In genomic region chr2:59630789-59631188, GRCh38 we compare ENCODE assay signal across 21 cellular contexts.
DNase-seq lines count a peak whose midpoint lies in the region; ATAC-seq and TF ChIP-seq lines count a peak whose summit lies in the region.
"Had no signal": no experiment of that assay in that cellular context is flagged by ENCODE, and none has a peak within 500 bp of the region (broad histone marks: within the 10 kb centered on the region; RNA-seq: fewer than 3 reads in every experiment).

No MANE protein-coding gene starts in this region.

- TF ChIP-seq POLR2A in adrenal gland (IDR thresholded peaks at IDR 0.05) = no peak

- no peak overlapping the region for H3K4me3 ChIP-seq in adrenal gland
- H3K4me3 ChIP-seq in dorsolateral prefrontal cortex = no peak overlapping the region
- H3K4me3 ChIP-seq: GM23248 had no signal

- intact Hi-C loops in Right ventricle myocardium superior (cut with DNase I) = no loop called here
- intact Hi-C loops in Right ventricle myocardium inferior (cut with DNase I) = no loop called here
- intact Hi-C loops in adrenal gland (cut with DNase I) = no loop called here
- intact Hi-C loops in dorsolateral prefrontal cortex (cut with DNase I) = no loop called here

- no peaks in the 10 kb centered on the region for H3K4me1 Mint-ChIP-seq in activated T-cell treated with anti-CD3 and anti-CD28 coated beads, Interleukin-2, amount 50 U/mL, for 4 hours (ENCODE audit: low read depth)
- H3K4me1 Mint-ChIP-seq: CD14-positive monocyte; CD8-positive, alpha-beta memory T cell had no signal

- no peaks in the 10 kb centered on the region for H3K27me3 Mint-ChIP-seq in activated T-cell treated with anti-CD3 and anti-CD28 coated beads, Interleukin-2, amount 50 U/mL, for 4 hours (ENCODE audit: low read depth)
- H3K27me3 Mint-ChIP-seq: CD8-positive, alpha-beta memory T cell had no signal

- H3K27me3 ChIP-seq in adrenal gland (no peaks in the 10 kb centered on the region), dorsolateral prefrontal cortex (no peaks in the 10 kb centered on the region)
- H3K27me3 ChIP-seq: BE2C had no signal

- ATAC-seq in Right ventricle myocardium superior (ENCODE audit: poor library complexity) (peak; percentile 36), Right ventricle myocardium inferior (no peak)
- ATAC-seq in activated T-cell treated with anti-CD3 and anti-CD28 coated beads, Interleukin-2, amount 50 U/mL, for 4 hours = no peak

- peak overlapping the region in 1 of 5 donors; percentile 1 for H3K27ac ChIP-seq in adrenal gland
- H3K27ac ChIP-seq in dorsolateral prefrontal cortex = no peak overlapping the region
- H3K27ac ChIP-seq: GM23248, HL-60 had no signal

- no peak overlapping the region for H3K4me3 Mint-ChIP-seq in activated T-cell treated with anti-CD3 and anti-CD28 coated beads, Interleukin-2, amount 50 U/mL, for 4 hours
- H3K4me3 Mint-ChIP-seq: CD14-positive monocyte; CD8-positive, alpha-beta memory T cell had no signal

- peaks cover 0 to 8% (median 0%) of the 10 kb centered on the region in 3 donors for H3K9me3 ChIP-seq in adrenal gland (replicated peaks in 1 of 3)
- H3K9me3 ChIP-seq: BE2C had no signal

- H3K36me3 ChIP-seq in adrenal gland (replicated peaks in 1 of 2) = no peaks in the 10 kb centered on the region
- H3K36me3 ChIP-seq: BE2C had no signal

- TF ChIP-seq CTCF in adrenal gland (IDR thresholded peaks at IDR 0.05) (no peak), dorsolateral prefrontal cortex (IDR thresholded peaks at IDR 0.05 in 54 of 56, conservative IDR thresholded peaks at IDR 0.05 in 2 of 56; ENCODE audit: low read depth in 1 of 56, partially characterized antibody in 56 of 56) (no peak)

- 36 to 46% (median 40%) methylated on average over 1 of the region's 1 CpG for WGBS in adrenal gland, 4 donors

- H3K36me3 Mint-ChIP-seq in activated T-cell treated with anti-CD3 and anti-CD28 coated beads, Interleukin-2, amount 50 U/mL, for 4 hours (ENCODE audit: insufficient read depth) = no peaks in the 10 kb centered on the region
- H3K36me3 Mint-ChIP-seq: CD14-positive monocyte; CD8-positive, alpha-beta memory T cell had no signal

- H3K9me3 Mint-ChIP-seq in activated T-cell treated with anti-CD3 and anti-CD28 coated beads, Interleukin-2, amount 50 U/mL, for 4 hours = peaks cover 16% of the 10 kb centered on the region

- DNase-seq in NCI-H1092 treated with DMSO at 0.1 percent for 48 hours (lab: John Stamatoyannopoulos, UW) (peak; percentile 6), NCI-H1092 (lab: John Stamatoyannopoulos, UW) (no peak), Right ventricle myocardium superior (no peak), Right ventricle myocardium inferior (ENCODE audit: missing footprints) (no peak), NCI-H187 (lab: John Stamatoyannopoulos, UW) (peak; percentile 12 to 13), adrenal gland (peak in 4 of 7 donors; percentile 7 to 20 (median 15)), dorsolateral prefrontal cortex (no peak)
- DNase-seq in activated T-cell treated with anti-CD3 and anti-CD28 coated beads, Interleukin-2, amount 50 U/mL, for 4 hours = no peak
- DNase-seq: 8988T; ACHN; BE2C; CD8-positive, alpha-beta memory T cell; DMS 273 treated with DMSO at 0.1 percent for 48 hours; GM23248; H7; NCI-H1105; NCI-H446; NCI-H526 treated with DMSO at 0.1 percent for 48 hours; T-helper 1 cell had no signal

- peaks cover 0 to 13% of the 10 kb centered on the region in 2 donors for H3K4me1 ChIP-seq in adrenal gland (replicated peaks in 1 of 2)
- H3K4me1 ChIP-seq: BE2C had no signal

Comparison
In these comparisons a context has a peak if more than half of its experiments do, and no peak if none do; other contexts are left out.
1. DNase-seq: peak in NCI-H1092 treated with DMSO at 0.1 percent for 48 hours (single experiment), NCI-H187 (2 of 2) and adrenal gland (4 of 7); none in NCI-H1092 (single experiment), Right ventricle myocardium superior (single experiment), Right ventricle myocardium inferior (single experiment), dorsolateral prefrontal cortex (0 of 10) and activated T-cell treated with anti-CD3 and anti-CD28 coated beads, Interleukin-2, amount 50 U/mL, for 4 hours (single experiment).